ENCODE assay signal across 27 cellular contexts in genomic region chr7:26409636-26410035, GRCh38.
"Had no signal": no experiment of that assay in that cellular context is flagged by ENCODE, and none has a peak within 500 bp of the region (broad histone marks: within the 10 kb centered on the region; RNA-seq: fewer than 3 reads in every experiment).

No MANE protein-coding gene starts in this region.

- H3K4me1 Mint-ChIP-seq: activated CD4-positive, alpha-beta T cell treated with anti-CD3 and anti-CD28 coated beads, Interleukin-2, amount 10 ng/mL, durations not matched to agents 24 days and 14 days; activated naive CD4-positive, alpha-beta T cell treated with anti-CD3 and anti-CD28 coated beads, Interleukin-2, amount 50 U/mL, for 24 hours; activated naive CD8-positive, alpha-beta T cell treated with anti-CD3 and anti-CD28 coated beads, Interleukin-2, amount 50 U/mL, for 24 hours; naive thymus-derived CD4-positive, alpha-beta T cell; stimulated activated naive B cell treated with anti-CD40 and anti-IgM and Interleukin-4, amounts not matched to agents 10 μg/mL and 1 μg/mL and 100 μg/mL, for 72 hours; T-helper 17 cell had no signal

- FAIRE-seq: endothelial cell of umbilical vein had no signal

- H3K9me3 Mint-ChIP-seq: activated CD4-positive, alpha-beta T cell treated with anti-CD3 and anti-CD28 coated beads, Interleukin-2, amount 10 ng/mL, durations not matched to agents 24 days and 14 days; activated T-helper 1 cell treated with anti-CD3 and anti-CD28 coated beads, Interleukin-12 subunit alpha, Interleukin-12 subunit beta, Interleukin-2, Interleukin-4 antibody, amounts not matched to agents 30 ng/mL and 10 ng/mL and 1 ng/mL, durations not matched to agents 14 hours and 24 hours and 36 hours had no signal

- H3K4me3 Mint-ChIP-seq: activated CD4-positive, alpha-beta memory T cell treated with anti-CD3 and anti-CD28 coated beads for 36 hours; activated CD4-positive, alpha-beta T cell treated with anti-CD3 and anti-CD28 coated beads, Interleukin-2, amount 10 ng/mL, durations not matched to agents 24 days and 14 days; activated naive CD4-positive, alpha-beta T cell treated with anti-CD3 and anti-CD28 coated beads, Interleukin-2, amount 50 U/mL, for 24 hours; activated naive CD8-positive, alpha-beta T cell treated with anti-CD3 and anti-CD28 coated beads, Interleukin-2, amount 50 U/mL, for 24 hours; activated T-helper 1 cell treated with anti-CD3 and anti-CD28 coated beads, Interleukin-12 subunit alpha, Interleukin-12 subunit beta, Interleukin-2, Interleukin-4 antibody, amounts not matched to agents 30 ng/mL and 10 ng/mL and 1 ng/mL, durations not matched to agents 14 hours and 24 hours and 36 hours; naive thymus-derived CD4-positive, alpha-beta T cell; neural progenitor cell; stimulated activated naive B cell treated with anti-CD40 and anti-IgM and Interleukin-4, amounts not matched to agents 10 μg/mL and 1 μg/mL and 100 μg/mL, for 72 hours; T-helper 17 cell had no signal

- DNase-seq: activated CD4-positive, alpha-beta memory T cell treated with anti-CD3 and anti-CD28 coated beads for 36 hours; activated CD4-positive, alpha-beta T cell treated with anti-CD3 and anti-CD28 coated beads, Interleukin-2, amount 10 ng/mL, durations not matched to agents 24 days and 14 days; activated CD4-positive, CD25-positive, alpha-beta regulatory T cell treated with anti-CD3 and anti-CD28 coated beads, Interleukin-2, amount 50 U/mL, for 72 hours; activated CD8-positive, alpha-beta memory T cell treated with anti-CD3 and anti-CD28 coated beads, Interleukin-2, amount 50 U/mL, for 4 hours; activated gamma-delta T cell treated with Interleukin-2 at 50 U/mL for 16 hours; activated naive CD8-positive, alpha-beta T cell treated with anti-CD3 and anti-CD28 coated beads, Interleukin-2, amount 50 U/mL, for 24 hours; activated T-cell treated with anti-CD3 and anti-CD28 coated beads, Interleukin-2, amount 50 U/mL, for 1 hour; amygdala; caudate nucleus; heart left ventricle; left ventricle myocardium superior; naive thymus-derived CD4-positive, alpha-beta T cell; occipital lobe; psoas muscle; stimulated activated CD4-positive, alpha-beta T cell treated with anti-CD3 and anti-CD28 coated beads, Interleukin-15, amount 100 ng/mL, for 24 hours; stimulated activated CD4-positive, alpha-beta T cell treated with anti-CD3 and anti-CD28 coated beads, Interleukin-2, amount 100 ng/mL, for 24 hours; stimulated activated naive B cell treated with anti-CD40 and anti-IgM and Interleukin-4, amounts not matched to agents 10 μg/mL and 1 μg/mL and 100 μg/mL, for 72 hours; stomach; T-helper 17 cell; T1000; thyroid gland; upper lobe of left lung had no signal

- ATAC-seq: activated naive CD8-positive, alpha-beta T cell treated with anti-CD3 and anti-CD28 coated beads, Interleukin-2, amount 50 U/mL, for 24 hours; gastroesophageal sphincter; heart left ventricle; left ventricle myocardium superior; naive thymus-derived CD4-positive, alpha-beta T cell; psoas muscle; stimulated activated naive B cell treated with anti-CD40 and anti-IgM and Interleukin-4, amounts not matched to agents 10 μg/mL and 1 μg/mL and 100 μg/mL, for 72 hours; T-helper 17 cell had no signal

- H3K36me3 Mint-ChIP-seq: activated CD4-positive, alpha-beta memory T cell treated with anti-CD3 and anti-CD28 coated beads for 36 hours had no signal

- H3K27ac Mint-ChIP-seq: activated CD4-positive, alpha-beta memory T cell treated with anti-CD3 and anti-CD28 coated beads for 36 hours; activated CD4-positive, alpha-beta T cell treated with anti-CD3 and anti-CD28 coated beads, Interleukin-2, amount 10 ng/mL, durations not matched to agents 24 days and 14 days; activated naive CD4-positive, alpha-beta T cell treated with anti-CD3 and anti-CD28 coated beads, Interleukin-2, amount 50 U/mL, for 24 hours; activated naive CD8-positive, alpha-beta T cell treated with anti-CD3 and anti-CD28 coated beads, Interleukin-2, amount 50 U/mL, for 24 hours; activated T-helper 1 cell treated with anti-CD3 and anti-CD28 coated beads, Interleukin-12 subunit alpha, Interleukin-12 subunit beta, Interleukin-2, Interleukin-4 antibody, amounts not matched to agents 30 ng/mL and 10 ng/mL and 1 ng/mL, durations not matched to agents 14 hours and 24 hours and 36 hours; naive thymus-derived CD4-positive, alpha-beta T cell; neural progenitor cell; stimulated activated naive B cell treated with anti-CD40 and anti-IgM and Interleukin-4, amounts not matched to agents 10 μg/mL and 1 μg/mL and 100 μg/mL, for 72 hours; T-helper 17 cell had no signal
